In genomic region chr1:89701746-89702241, GRCh38 we compare ENCODE assay signal across 1 cellular context.
TF ChIP-seq lines count a peak whose summit lies in the region.

No MANE protein-coding gene starts in this region.

TF ChIP-seq in K562, 482 proteins besides CTCF, POLR2A, EP300 and RAD21 (continued from another document and continues in another):
- no peak for TF ChIP-seq ZNF609 (CRISPR knock-in tag; IDR thresholded peaks at IDR 0.05; ENCODE audit: borderline replicate concordance)
- peak; percentile 12; the same call in 1 of the 2 replicates for TF ChIP-seq L3MBTL2 (IDR thresholded peaks at IDR 0.05)
- no peak for TF ChIP-seq PTRF (tag; IDR thresholded peaks at IDR 0.05)
- 0 out of 4 replicates have a peak, but pooled peaks have one; percentile 19 to 36 for TF ChIP-seq MAZ (CRISPR knock-in tag; conservative IDR thresholded peaks at IDR 0.05 in 1 of 2, IDR thresholded peaks at IDR 0.05 in 1 of 2)
- TF ChIP-seq ZNF134 (CRISPR knock-in tag; conservative IDR thresholded peaks at IDR 0.05): peak; percentile 54; the same call in 1 of the 2 replicates
- TF ChIP-seq TCF3 (CRISPR knock-in tag; IDR thresholded peaks at IDR 0.05): peak; percentile 65
- peak; percentile 79 for TF ChIP-seq NFIC (IDR thresholded peaks at IDR 0.05)
- peak; percentile 17; the same call in 1 of the 2 replicates for TF ChIP-seq MGA (IDR thresholded peaks at IDR 0.05)
- TF ChIP-seq ZNF511 (CRISPR knock-in tag; IDR thresholded peaks at IDR 0.05): no peak
- TF ChIP-seq HDAC2 (IDR thresholded peaks at IDR 0.05): peak; percentile 56; the same call in 1 of the 2 replicates
- 0 out of 2 replicates have a peak, but pooled peaks have one; percentile 18 for TF ChIP-seq PML (IDR thresholded peaks at IDR 0.05; ENCODE audit: low read length)
- TF ChIP-seq ZNF655 (CRISPR knock-in tag; IDR thresholded peaks at IDR 0.05): no peak
- TF ChIP-seq RBBP5 (IDR thresholded peaks at IDR 0.05; ENCODE audit: borderline replicate concordance, insufficient read depth, low read length, poor library complexity, severe bottlenecking): peak; percentile 40
- TF ChIP-seq FOXM1 (IDR thresholded peaks at IDR 0.05; ENCODE audit: low read depth): peak; percentile 60; the same call in 1 of the 2 replicates
- TF ChIP-seq FOXM1 (CRISPR knock-in tag; IDR thresholded peaks at IDR 0.05; ENCODE audit: low read depth): no peak
- no peak for TF ChIP-seq ETS2 (tag; IDR thresholded peaks at IDR 0.05; ENCODE audit: borderline replicate concordance, poor library complexity, severe bottlenecking)
- TF ChIP-seq HMBOX1 (IDR thresholded peaks at IDR 0.05): peak; percentile 91
- no peak for TF ChIP-seq COPS2 (conservative IDR thresholded peaks at IDR 0.05)
- peak; percentile 60 for TF ChIP-seq NEUROD1 (IDR thresholded peaks at IDR 0.05; ENCODE audit: borderline replicate concordance, low read depth, low read length, partially characterized antibody)
- TF ChIP-seq KDM5B (IDR thresholded peaks at IDR 0.05; ENCODE audit: insufficient replicate concordance, low read depth, low read length): peak; percentile 44
- 0 out of 2 replicates have a peak, but pooled peaks have one; percentile 35 for TF ChIP-seq POLR2AphosphoS5 (IDR thresholded peaks at IDR 0.05; ENCODE audit: control insufficient read depth, insufficient read depth, low read depth, low read length)
- peak; percentile 82 for TF ChIP-seq DPF2 (IDR thresholded peaks at IDR 0.05)
- no peak for TF ChIP-seq ZNF217 (CRISPR knock-in tag; IDR thresholded peaks at IDR 0.05)
- no peak for TF ChIP-seq PYGO2 (tag; IDR thresholded peaks at IDR 0.05)
- no peak for TF ChIP-seq HNRNPK (IDR thresholded peaks at IDR 0.05; ENCODE audit: low read depth, low read length, poor library complexity, severe bottlenecking)
- TF ChIP-seq TEAD4 (IDR thresholded peaks at IDR 0.05; ENCODE audit: low read length): peak; percentile 78
- TF ChIP-seq TEAD4 (CRISPR knock-in tag; IDR thresholded peaks at IDR 0.05; ENCODE audit: borderline replicate concordance): no peak
- TF ChIP-seq SOX6 (IDR thresholded peaks at IDR 0.05): peak; percentile 62
- peak; percentile 100 for TF ChIP-seq MYNN (IDR thresholded peaks at IDR 0.05)
- TF ChIP-seq MYNN (CRISPR knock-in tag; IDR thresholded peaks at IDR 0.05): peak; percentile 99
- TF ChIP-seq CAMTA2 (CRISPR knock-in tag; conservative IDR thresholded peaks at IDR 0.05): no peak
- TF ChIP-seq YY1 (IDR thresholded peaks at IDR 0.05; ENCODE audit: borderline replicate concordance in 1 of 3, control insufficient read depth in 1 of 3, extremely low read depth in 1 of 3, insufficient read depth in 3 of 3, insufficient read length in 1 of 3, insufficient replicate concordance in 2 of 3, low read depth in 1 of 3, low read length in 2 of 3): peak in 1 of 3 experiments; percentile 21
- peak; percentile 67 for TF ChIP-seq GATA2 (CRISPR knock-in tag; IDR thresholded peaks at IDR 0.05)
- TF ChIP-seq CBFA2T2 (conservative IDR thresholded peaks at IDR 0.05): peak; percentile 41
- peak; percentile 66; the same call in 1 of the 2 replicates for TF ChIP-seq ARID3A (IDR thresholded peaks at IDR 0.05; ENCODE audit: borderline replicate concordance, low read depth, low read length)
- no peak for TF ChIP-seq SRSF9 (IDR thresholded peaks at IDR 0.05; ENCODE audit: borderline replicate concordance, low read depth, low read length)
- peak; percentile 49; the same call in 1 of the 2 replicates for TF ChIP-seq MTA3 (IDR thresholded peaks at IDR 0.05; ENCODE audit: borderline replicate concordance)
- TF ChIP-seq HDAC3 (IDR thresholded peaks at IDR 0.05; ENCODE audit: borderline replicate concordance, partially characterized antibody): peak; percentile 24
- TF ChIP-seq NCOR1 (IDR thresholded peaks at IDR 0.05): peak; percentile 45; the same call in 1 of the 2 replicates
- peak; percentile 80 for TF ChIP-seq LCOR (CRISPR knock-in tag; IDR thresholded peaks at IDR 0.05)
- peak; percentile 81 for TF ChIP-seq ZKSCAN1 (IDR thresholded peaks at IDR 0.05; ENCODE audit: low read depth, low read length)
- 0 out of 4 replicates have a peak, but pooled peaks of 1 of the 2 experiments have one; percentile 23 for TF ChIP-seq TRIM24 (IDR thresholded peaks at IDR 0.05)
- TF ChIP-seq ARID1B (IDR thresholded peaks at IDR 0.05): peak; percentile 82
